ENCODE assay signal across 7 cellular contexts in the genomic region with DNA sequence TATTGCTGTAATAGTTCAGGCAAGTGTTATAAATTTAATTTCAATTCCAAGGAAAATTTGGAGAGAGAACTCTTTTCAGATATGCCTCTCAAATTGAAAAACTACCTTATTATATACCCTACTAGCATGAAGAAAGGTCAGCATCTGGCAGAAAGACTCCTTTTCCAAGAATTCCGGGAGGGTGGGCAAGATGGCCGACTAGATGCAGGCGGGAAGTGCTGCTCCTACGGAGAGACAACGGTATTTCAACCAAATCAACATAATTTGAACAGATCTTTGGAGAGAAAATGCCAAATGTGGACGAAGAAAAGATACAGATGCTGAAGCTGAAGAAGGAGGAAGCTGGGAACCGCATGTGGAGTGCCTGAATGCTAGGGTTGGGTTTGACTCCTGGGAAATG.
"Had no signal": no experiment of that assay in that cellular context is flagged by ENCODE, and none has a peak within 500 bp of the region (broad histone marks: within the 10 kb centered on the region; RNA-seq: fewer than 3 reads in every experiment).

No MANE protein-coding gene starts in this region.

- H3K4me3 Mint-ChIP-seq: H9 had no signal

- FAIRE-seq: H54, HTR-8/SVneo had no signal

- H3K27ac Mint-ChIP-seq: H9 had no signal

- DNase-seq: GOT3, H9, HCEC 1CT, IMR-90, KBM-7 had no signal
